1 cellular context compared by ENCODE assay signal in the genomic region with DNA sequence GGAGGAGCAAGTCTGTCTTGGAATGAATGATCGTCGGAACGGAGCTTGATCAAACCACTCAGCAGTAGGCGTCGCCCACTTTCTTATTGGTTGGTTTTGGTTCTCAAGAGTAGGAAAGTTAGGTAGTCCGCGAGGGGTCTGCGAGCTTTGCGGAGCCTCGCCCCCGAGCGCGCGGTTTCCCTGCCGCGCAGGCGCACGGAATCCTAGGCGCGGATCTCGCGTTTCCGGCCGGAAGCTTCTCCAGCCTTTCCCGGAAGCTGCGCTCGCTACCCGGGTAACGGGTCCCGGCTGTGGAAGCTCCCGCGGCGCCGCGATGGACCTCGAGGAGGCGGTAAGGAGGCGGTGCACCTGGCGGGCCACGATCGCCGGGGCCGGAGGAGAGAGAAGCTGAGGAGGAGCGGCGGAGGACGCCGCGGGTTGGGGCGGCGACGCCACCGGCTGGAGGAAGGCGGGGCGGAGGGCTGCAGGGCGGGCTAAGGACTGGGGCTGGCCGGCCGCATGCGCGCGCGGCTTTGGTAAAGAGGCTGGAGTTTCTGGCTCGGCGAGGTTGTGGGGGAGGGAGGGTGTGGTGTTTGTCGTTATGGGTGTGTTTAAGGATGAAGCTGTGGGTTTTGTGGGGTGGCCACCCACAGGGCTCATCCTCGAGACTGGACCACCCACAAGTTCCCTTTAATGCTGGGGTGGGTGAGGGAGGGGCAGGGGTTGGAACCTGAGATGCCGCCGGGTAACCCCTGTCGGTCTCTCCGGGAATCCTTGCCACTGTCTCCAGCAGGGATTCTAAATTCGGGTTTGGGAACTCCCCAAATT.
TF ChIP-seq lines count a peak whose summit lies in the region.

TSS of gene TAF1B (plus strand) at position 246 of the 807 bp plus-strand sequence. CDS start at position 314, 68 bp downstream.

TF ChIP-seq in HepG2, 621 proteins besides CTCF, POLR2A, EP300 and RAD21 (continued from another document and continues in another):
- no peak; the same call in 1 of the 2 replicates for TF ChIP-seq NFE2L1 (CRISPR knock-in tag; IDR thresholded peaks at IDR 0.05; ENCODE audit: borderline replicate concordance)
- no peak for TF ChIP-seq PAX8 (CRISPR knock-in tag; IDR thresholded peaks at IDR 0.05; ENCODE audit: borderline replicate concordance)
- no peak for TF ChIP-seq ZBTB8A (CRISPR knock-in tag; IDR thresholded peaks at IDR 0.05; ENCODE audit: borderline replicate concordance, low read depth)
- peak; percentile 86; the same call in 1 of the 2 replicates for TF ChIP-seq SAFB2 (CRISPR knock-in tag; IDR thresholded peaks at IDR 0.05; ENCODE audit: borderline replicate concordance, low read depth)
- TF ChIP-seq ARHGAP35 (CRISPR knock-in tag; IDR thresholded peaks at IDR 0.05; ENCODE audit: borderline replicate concordance): peak; percentile 80
- peak; percentile 98 for TF ChIP-seq ZNF883 (CRISPR knock-in tag; IDR thresholded peaks at IDR 0.05; ENCODE audit: not compliant biosample characterization)
- TF ChIP-seq HOMEZ (CRISPR knock-in tag; IDR thresholded peaks at IDR 0.05; ENCODE audit: low read depth): no peak
- TF ChIP-seq ETS1 (CRISPR knock-in tag; IDR thresholded peaks at IDR 0.05): 0 out of 2 replicates have a peak, but pooled peaks have one; percentile 74
- TF ChIP-seq, protein P1, sequence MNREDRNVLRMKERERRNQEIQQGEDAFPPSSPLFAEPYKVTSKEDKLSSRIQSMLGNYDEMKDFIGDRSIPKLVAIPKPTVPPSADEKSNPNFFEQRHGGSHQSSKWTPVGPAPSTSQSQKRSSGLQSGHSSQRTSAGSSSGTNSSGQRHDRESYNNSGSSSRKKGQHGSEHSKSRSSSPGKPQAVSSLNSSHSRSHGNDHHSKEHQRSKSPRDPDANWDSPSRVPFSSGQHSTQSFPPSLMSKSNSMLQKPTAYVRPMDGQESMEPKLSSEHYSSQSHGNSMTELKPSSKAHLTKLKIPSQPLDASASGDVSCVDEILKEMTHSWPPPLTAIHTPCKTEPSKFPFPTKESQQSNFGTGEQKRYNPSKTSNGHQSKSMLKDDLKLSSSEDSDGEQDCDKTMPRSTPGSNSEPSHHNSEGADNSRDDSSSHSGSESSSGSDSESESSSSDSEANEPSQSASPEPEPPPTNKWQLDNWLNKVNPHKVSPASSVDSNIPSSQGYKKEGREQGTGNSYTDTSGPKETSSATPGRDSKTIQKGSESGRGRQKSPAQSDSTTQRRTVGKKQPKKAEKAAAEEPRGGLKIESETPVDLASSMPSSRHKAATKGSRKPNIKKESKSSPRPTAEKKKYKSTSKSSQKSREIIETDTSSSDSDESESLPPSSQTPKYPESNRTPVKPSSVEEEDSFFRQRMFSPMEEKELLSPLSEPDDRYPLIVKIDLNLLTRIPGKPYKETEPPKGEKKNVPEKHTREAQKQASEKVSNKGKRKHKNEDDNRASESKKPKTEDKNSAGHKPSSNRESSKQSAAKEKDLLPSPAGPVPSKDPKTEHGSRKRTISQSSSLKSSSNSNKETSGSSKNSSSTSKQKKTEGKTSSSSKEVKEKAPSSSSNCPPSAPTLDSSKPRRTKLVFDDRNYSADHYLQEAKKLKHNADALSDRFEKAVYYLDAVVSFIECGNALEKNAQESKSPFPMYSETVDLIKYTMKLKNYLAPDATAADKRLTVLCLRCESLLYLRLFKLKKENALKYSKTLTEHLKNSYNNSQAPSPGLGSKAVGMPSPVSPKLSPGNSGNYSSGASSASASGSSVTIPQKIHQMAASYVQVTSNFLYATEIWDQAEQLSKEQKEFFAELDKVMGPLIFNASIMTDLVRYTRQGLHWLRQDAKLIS (CRISPR knock-in tag; IDR thresholded peaks at IDR 0.05): peak; percentile 31; the same call in 1 of the 2 replicates
- TF ChIP-seq PTBP1 (IDR thresholded peaks at IDR 0.05; ENCODE audit: low read depth, low read length, poor library complexity, severe bottlenecking): peak; percentile 44
- TF ChIP-seq KLF12 (CRISPR knock-in tag; IDR thresholded peaks at IDR 0.05; ENCODE audit: borderline replicate concordance): peak; percentile 86; the same call in 1 of the 2 replicates
- TF ChIP-seq PLSCR1 (CRISPR knock-in tag; IDR thresholded peaks at IDR 0.05; ENCODE audit: borderline replicate concordance): no peak
- no peak for TF ChIP-seq PHF5A (CRISPR knock-in tag; IDR thresholded peaks at IDR 0.05; ENCODE audit: low read depth, unreplicated experiment)
- TF ChIP-seq CENPBD1 (CRISPR knock-in tag; IDR thresholded peaks at IDR 0.05; ENCODE audit: borderline replicate concordance, low read depth): no peak
- peak; percentile 33; the same call in 1 of the 2 replicates for TF ChIP-seq ZFP1 (CRISPR knock-in tag; IDR thresholded peaks at IDR 0.05)
- TF ChIP-seq ZNF616 (CRISPR knock-in tag; IDR thresholded peaks at IDR 0.05; ENCODE audit: low read depth): no peak
- peak; percentile 97 for TF ChIP-seq ZNF781 (CRISPR knock-in tag; IDR thresholded peaks at IDR 0.05; ENCODE audit: borderline replicate concordance, not compliant biosample characterization)
- TF ChIP-seq KMT2B (CRISPR knock-in tag; IDR thresholded peaks at IDR 0.05): peak; percentile 93
- TF ChIP-seq JUND (CRISPR knock-in tag; IDR thresholded peaks at IDR 0.05): no peak
- TF ChIP-seq, protein P2, sequence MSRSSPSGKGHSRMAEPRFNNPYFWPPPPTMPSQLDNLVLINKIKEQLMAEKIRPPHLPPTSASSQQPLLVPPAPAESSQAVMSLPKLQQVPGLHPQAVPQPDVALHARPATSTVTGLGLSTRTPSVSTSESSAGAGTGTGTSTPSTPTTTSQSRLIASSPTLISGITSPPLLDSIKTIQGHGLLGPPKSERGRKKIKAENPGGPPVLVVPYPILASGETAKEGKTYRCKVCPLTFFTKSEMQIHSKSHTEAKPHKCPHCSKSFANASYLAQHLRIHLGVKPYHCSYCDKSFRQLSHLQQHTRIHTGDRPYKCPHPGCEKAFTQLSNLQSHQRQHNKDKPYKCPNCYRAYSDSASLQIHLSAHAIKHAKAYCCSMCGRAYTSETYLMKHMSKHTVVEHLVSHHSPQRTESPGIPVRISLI (CRISPR knock-in tag; IDR thresholded peaks at IDR 0.05; ENCODE audit: borderline replicate concordance): no peak
- peak; percentile 72 for TF ChIP-seq BCL6 (CRISPR knock-in tag; IDR thresholded peaks at IDR 0.05)
- TF ChIP-seq RXRA (CRISPR knock-in tag; IDR thresholded peaks at IDR 0.05): peak; percentile 69; the same call in 1 of the 2 replicates
- no peak; the same call in none of the 2 replicates for TF ChIP-seq NKX3-1 (CRISPR knock-in tag; IDR thresholded peaks at IDR 0.05)
- peak; percentile 97 for TF ChIP-seq ELF3 (CRISPR knock-in tag; IDR thresholded peaks at IDR 0.05)
- no peak for TF ChIP-seq ZNF383 (CRISPR knock-in tag; IDR thresholded peaks at IDR 0.05; ENCODE audit: borderline replicate concordance)
- TF ChIP-seq ZNF75D (CRISPR knock-in tag; IDR thresholded peaks at IDR 0.05; ENCODE audit: borderline replicate concordance): no peak
- TF ChIP-seq SNAPC5 (CRISPR knock-in tag; IDR thresholded peaks at IDR 0.05; ENCODE audit: borderline replicate concordance): peak; percentile 54; the same call in 1 of the 2 replicates
- no peak for TF ChIP-seq CC2D1A (CRISPR knock-in tag; IDR thresholded peaks at IDR 0.05)
- TF ChIP-seq ZNF609 (CRISPR knock-in tag; IDR thresholded peaks at IDR 0.05; ENCODE audit: borderline replicate concordance): peak; percentile 68; the same call in 1 of the 2 replicates
- peak; percentile 10; the same call in 1 of the 2 replicates for TF ChIP-seq ZNF503 (CRISPR knock-in tag; IDR thresholded peaks at IDR 0.05)
- no peak for TF ChIP-seq ZSCAN29 (CRISPR knock-in tag; conservative IDR thresholded peaks at IDR 0.05)
- no peak for TF ChIP-seq HHEX (CRISPR knock-in tag; IDR thresholded peaks at IDR 0.05)
- TF ChIP-seq LRRFIP1 (CRISPR knock-in tag; conservative IDR thresholded peaks at IDR 0.05): no peak
- peak; percentile 85; the same call in 1 of the 2 replicates for TF ChIP-seq ZNF451 (CRISPR knock-in tag; IDR thresholded peaks at IDR 0.05)
- TF ChIP-seq ZNF660 (CRISPR knock-in tag; IDR thresholded peaks at IDR 0.05; ENCODE audit: borderline replicate concordance, low read depth): no peak
